Comparison of ENCODE assay signal across 25 cellular contexts in genomic region chr6:13990830-13991229, GRCh38.
"Had no signal": no experiment of that assay in that cellular context is flagged by ENCODE, and none has a peak within 500 bp of the region (broad histone marks: within the 10 kb centered on the region; RNA-seq: fewer than 3 reads in every experiment).

No MANE protein-coding gene starts in this region.

- ATAC-seq: Panc1, PC-3, T-cell had no signal

- H3K9me3 ChIP-seq: MG63, SK-N-SH had no signal

- FAIRE-seq: HTR-8/SVneo had no signal

- H3K9ac ChIP-seq: SK-N-SH had no signal

- H3K27ac ChIP-seq: HL-60, RWPE1 had no signal

- H3K36me3 ChIP-seq: MG63 had no signal

- H3K4me2 ChIP-seq: SK-N-SH had no signal

- H3K4me3 ChIP-seq: MG63 had no signal

- DNase-seq: KBM-7, MG63, MV-4-11, NCI-H1048, NCI-H1105, NCI-H1417, NCI-H1436 treated with DMSO at 0.1 percent for 48 hours, NCI-H1694, NCI-H187 treated with DMSO at 0.1 percent for 48 hours, NCI-H2029 treated with DMSO at 0.1 percent for 48 hours, NCI-H2171 treated with DMSO at 0.1 percent for 48 hours, NCI-H345, NCI-H446 treated with DMSO at 0.1 percent for 48 hours, NCI-H510A treated with DMSO at 0.1 percent for 48 hours, NCI-H526, NCI-H774, PC-3, SHP77, SK-N-SH, SW 1271, T-cell had no signal
